In genomic region chr21:35005825-35006224, GRCh38 we compare ENCODE assay signal across 18 cellular contexts. TPM values are rescaled to one million over a fixed set of nuclear protein-coding genes. Genes with fewer than 3 reads are reported as not detected.
DNase-seq lines count a peak whose midpoint lies in the region; ATAC-seq, FAIRE-seq and TF ChIP-seq lines count a peak whose summit lies in the region.
"Had no signal": no experiment of that assay in that cellular context is flagged by ENCODE, and none has a peak within 500 bp of the region (broad histone marks: within the 10 kb centered on the region; RNA-seq: fewer than 3 reads in every experiment).

No MANE protein-coding gene starts in this region.

- no peak for FAIRE-seq in K562 (lab: Jason Lieb, UNC)
- FAIRE-seq: A204.1, H1 had no signal

- H3K27me3 Mint-ChIP-seq in naive thymus-derived CD8-positive, alpha-beta T cell = no peaks in the 10 kb centered on the region

- no peak overlapping the region for H3K4me2 ChIP-seq in DND-41 (ENCODE audit: insufficient read depth, low read length)
- no peak overlapping the region for H3K4me2 ChIP-seq in K562 (ENCODE audit: insufficient read depth, low read length)
- H3K4me2 ChIP-seq: KMS-11 had no signal

- no peaks in the 10 kb centered on the region for H3K27me3 ChIP-seq in DND-41 (ENCODE audit: insufficient read depth, low read length, poor library complexity)
- H3K27me3 ChIP-seq in K562 (ENCODE audit: control insufficient read depth in 2 of 2, insufficient read depth in 2 of 2, low read length in 2 of 2) = no peaks in the 10 kb centered on the region

- TF ChIP-seq EP300 in K562 (IDR thresholded peaks at IDR 0.05; ENCODE audit: low read length) = no peak

- no TSS peak for BruUV-seq in K562 (replicated peaks; lab: Mats Ljungman, UMichigan)

- TF ChIP-seq RAD21 in K562 (CRISPR knock-in tag; conservative IDR thresholded peaks at IDR 0.05 in 1 of 2, IDR thresholded peaks at IDR 0.05 in 1 of 2) = no peak

- 80% methylated on average over 4 of the region's 4 CpGs for WGBS in K562 (ENCODE audit: insufficient coverage, low coverage, missing lambda C conversion rate)

- peak; percentile 42 for DNase-seq in activated CD8-positive, alpha-beta memory T cell treated with anti-CD3 and anti-CD28 coated beads for 24 hours
- DNase-seq in activated CD8-positive, alpha-beta memory T cell treated with anti-CD3 and anti-CD28 coated beads, Interleukin-2, amount 50 U/mL, for 48 hours = no peak
- no peak for DNase-seq in DND-41
- DNase-seq in K562 (ENCODE audit: extremely low read depth in 1 of 4, low spot score in 3 of 4) = no peak
- DNase-seq in naive thymus-derived CD8-positive, alpha-beta T cell = no peak
- DNase-seq in SHP77 (lab: John Stamatoyannopoulos, UW) = no peak
- DNase-seq in LoVo (ENCODE audit: low spot score) = no peak
- DNase-seq in ACHN = no peak
- DNase-seq: Caco-2, MM.1S, NCI-H1105 treated with DMSO at 0.1 percent for 48 hours, NCI-H510A, NCI-H774, PC-3 had no signal

- H3K9me3 Mint-ChIP-seq in naive thymus-derived CD8-positive, alpha-beta T cell = no peaks in the 10 kb centered on the region

- H3K36me3 Mint-ChIP-seq in naive thymus-derived CD8-positive, alpha-beta T cell = peaks cover 0 to 30% (median 5%) of the 10 kb centered on the region in 3 donors

- in situ Hi-C loops in K562 (cut with MboI) = no loop called here
- in situ Hi-C loops in ACHN (cut with HindIII; ENCODE audit: low pct_ligation_motif_present, low pct_unique_long_range_greater_than_20kb, low sequenced_read_pairs) = no loop called here

- H3K4me3 ChIP-seq in DND-41 (ENCODE audit: low read depth in 1 of 2, low read length in 2 of 2) (no peak overlapping the region), K562 (no peak overlapping the region)

- H3K27ac ChIP-seq in DND-41 (ENCODE audit: low read length) = peak overlapping the region; percentile 56
- H3K27ac ChIP-seq in K562 (ENCODE audit: extremely low read depth, low read depth, low read length) = no peak overlapping the region
- H3K27ac ChIP-seq: C4-2B, KMS-11 had no signal

- POLR2A ChIA-PET in K562 (lab: Yijun Ruan, JAX) = interaction anchor here (1.2 to 2.0 kb wide), 4 partner anchors 11 to 32 kb away, joined by 4 to 5 read pairs (median 4); no protein-coding TSS in a partner anchor
- POLR2A ChIA-PET in naive thymus-derived CD8-positive, alpha-beta T cell (lab: Charles Lee) = interaction anchor here (0.7 kb wide), 1 partner anchor 20 kb away, joined by 3 read pairs; no protein-coding TSS in a partner anchor

- H3K4me1 ChIP-seq in DND-41 (ENCODE audit: insufficient read depth, low read length) (peaks cover 73% of the 10 kb centered on the region), K562 (replicated peaks in 1 of 2; ENCODE audit: control insufficient read depth in 2 of 2, insufficient read depth in 2 of 2, low read length in 2 of 2) (peaks cover 3 to 25% of the 10 kb centered on the region in 2 experiments; a peak in 4 of 5 replicates)
- H3K4me1 ChIP-seq: Caco-2 had no signal

- H3K36me3 ChIP-seq in DND-41 (ENCODE audit: insufficient read depth, low read length) = peaks cover 70% of the 10 kb centered on the region
- H3K36me3 ChIP-seq in K562 (ENCODE audit: control insufficient read depth, insufficient read depth, low read length) = no peaks in the 10 kb centered on the region

- H3K9ac ChIP-seq in DND-41 (ENCODE audit: low read depth, low read length) (no peak overlapping the region), K562 (ENCODE audit: insufficient read depth in 1 of 2, low read depth in 2 of 2, low read length in 2 of 2) (no peak overlapping the region)
- H3K9ac ChIP-seq: KMS-11 had no signal

- TF ChIP-seq POLR2A in K562 (conservative IDR thresholded peaks at IDR 0.05) = no peak

- no peaks in the 10 kb centered on the region for H3K9me3 ChIP-seq in DND-41 (ENCODE audit: insufficient read depth, low read length, severe bottlenecking)
- no peaks in the 10 kb centered on the region; the same call in 1 of the 2 replicates for H3K9me3 ChIP-seq in K562 (replicated peaks; ENCODE audit: control insufficient read depth, insufficient read depth, low read depth, low read length)
- H3K9me3 ChIP-seq: Caco-2 had no signal

- H3K4me1 Mint-ChIP-seq in naive thymus-derived CD8-positive, alpha-beta T cell = peaks cover 50 to 98% (median 90%) of the 10 kb centered on the region in 4 donors

- peaks cover 37% of the 10 kb centered on the region for H4K20me1 ChIP-seq in DND-41 (ENCODE audit: insufficient read depth, low read length)
- no peaks in the 10 kb centered on the region for H4K20me1 ChIP-seq in K562 (replicated peaks; ENCODE audit: control insufficient read depth, insufficient read depth, low read length)

- CTCF ChIA-PET in K562 (lab: Yijun Ruan, JAX; ENCODE audit: low intra/inter-chr PET ratio) = no interaction called here

- H3K79me2 ChIP-seq in DND-41 (ENCODE audit: insufficient read depth, low read length) = peaks cover 100% of the 10 kb centered on the region
- H3K79me2 ChIP-seq in K562 (ENCODE audit: control insufficient read depth, insufficient read depth, low read length) = no peaks in the 10 kb centered on the region

- TF ChIP-seq CTCF in DND-41 (IDR thresholded peaks at IDR 0.05; ENCODE audit: borderline replicate concordance, extremely low read depth, low read length, poor library complexity, severe bottlenecking) (no peak), K562 (IDR thresholded peaks at IDR 0.05 in 2 of 3, conservative IDR thresholded peaks at IDR 0.05 in 1 of 3; ENCODE audit: insufficient read depth in 2 of 3, low read depth in 1 of 3, low read length in 3 of 3) (no peak)

- intact Hi-C loops in K562 (cut with micrococcal nuclease) = no loop called here

- H3K9me1 ChIP-seq in K562 (ENCODE audit: control insufficient read depth, insufficient read depth, low read length) = no peaks in the 10 kb centered on the region

- H3K27ac Mint-ChIP-seq in naive thymus-derived CD8-positive, alpha-beta T cell = peak overlapping the region in 9 of 10 donors; percentile 2 to 71 (median 32)

- H3K4me3 Mint-ChIP-seq in naive thymus-derived CD8-positive, alpha-beta T cell = peak overlapping the region in 6 of 10 donors; percentile 14 to 65 (median 22)

- no peak overlapping the region for H2AFZ ChIP-seq in DND-41 (ENCODE audit: low read depth, low read length)
- peak overlapping the region; percentile 7; the same call in 1 of the 2 replicates for H2AFZ ChIP-seq in K562 (ENCODE audit: low read depth, low read length)

- ATAC-seq in DND-41 (ENCODE audit: insufficient read depth, low read depth) (no peak), K562 (no peak)
- ATAC-seq in naive thymus-derived CD8-positive, alpha-beta T cell = no peak

TF ChIP-seq in K562, 482 proteins besides CTCF, POLR2A, EP300 and RAD21 (continues in another document):
- TF ChIP-seq FOXO4 (CRISPR knock-in tag; IDR thresholded peaks at IDR 0.05) (no peak), ASH1L (IDR thresholded peaks at IDR 0.05; ENCODE audit: borderline replicate concordance, low read depth, partially characterized antibody) (no peak), ZNF77 (CRISPR knock-in tag; IDR thresholded peaks at IDR 0.05) (no peak), SMAD4 (CRISPR knock-in tag; conservative IDR thresholded peaks at IDR 0.05) (no peak), NFIX (CRISPR knock-in tag; IDR thresholded peaks at IDR 0.05; ENCODE audit: low read depth) (no peak), DIDO1 (tag; IDR thresholded peaks at IDR 0.05; ENCODE audit: low read depth) (no peak), NR0B1 (IDR thresholded peaks at IDR 0.05; ENCODE audit: partially characterized antibody) (no peak)

RNA-seq across cellular contexts. Expression of gene RUNX1, which starts 43.3 kb away (rescaled TPM):
- 167 and 196 TPM in 2 replicates for total RNA-seq in K562 (2011; cell fraction: chromatin; rRNA removed; ENCODE audit: low replicate concordance)
- total RNA-seq in K562 (2011; cell fraction: nucleolus; rRNA removed) = 104 and 114 TPM in 2 replicates
- total RNA-seq in K562 (2011; cell fraction: nucleoplasm; rRNA removed) = 135 and 188 TPM in 2 replicates
- total RNA-seq in K562 (2014; rRNA removed) (20.8 and 27.3 TPM in 2 replicates), K562 (2014; rRNA removed; fragmentation: Illumina TruSeq; extraction: Trizol) (13.8 TPM in 2 replicates), K562 (2015; rRNA removed; fragmentation: Illumina TruSeq; extraction: Trizol) (8.8 and 9.8 TPM in 2 replicates), K562 (2021) (62.2 and 68.6 TPM in 2 replicates)
- polyA plus RNA-seq in K562 (2011; rRNA removed) (15.9 and 17.8 TPM in 2 replicates), K562 (2014; fragmentation: Illumina TruSeq; extraction: Trizol) (22.7 and 26.7 TPM in 2 replicates), K562 (2014; fragmentation: Nextera tagmentation; extraction: Ambion mirVana) (1 to 10 TPM; 2.2 to 4.5 TPM), K562 (2014; rRNA removed) (20.1 and 30.6 TPM in 2 replicates)
- 7.6 and 12.6 TPM in 2 replicates for polyA plus RNA-seq in K562 (2011; cell fraction: cytosol; rRNA removed)
- 50.6 and 80.8 TPM in 2 replicates for polyA plus RNA-seq in K562 (2011; cell fraction: nucleus; rRNA removed)
- 19.4 and 60.9 TPM in 2 replicates for polyA plus RNA-seq in K562 (2012)
- polyA minus RNA-seq in K562 (2011; rRNA and poly(A)+ RNA removed) = 29.0 and 39.2 TPM in 2 replicates
- 10.4 and 28.6 TPM in 2 replicates for polyA minus RNA-seq in K562 (2011; cell fraction: cytosol; rRNA and poly(A)+ RNA removed)
- polyA minus RNA-seq in K562 (2011; cell fraction: nucleus; rRNA and poly(A)+ RNA removed) = 119 and 149 TPM in 2 replicates
- total RNA-seq in naive thymus-derived CD8-positive, alpha-beta T cell = 10 to 100 TPM; 67.1 to 69.0 TPM
- polyA plus RNA-seq in naive thymus-derived CD8-positive, alpha-beta T cell = 10 to 100 TPM; 13.1 to 22.6 (median 15.1) TPM
